14 cellular contexts compared by ENCODE assay signal in genomic region chr17:62678214-62678919, GRCh38. TPM values are rescaled to one million over a fixed set of nuclear protein-coding genes. Genes with fewer than 3 reads are reported as not detected.
DNase-seq lines count a peak whose midpoint lies in the region; ATAC-seq and TF ChIP-seq lines count a peak whose summit lies in the region.
"Had no signal": no experiment of that assay in that cellular context is flagged by ENCODE, and none has a peak within 500 bp of the region (broad histone marks: within the 10 kb centered on the region; RNA-seq: fewer than 3 reads in every experiment).

No MANE protein-coding gene starts in this region.

- intact Hi-C loops in lower lobe of right lung (cut with DNase I), result no loop called here
- intact Hi-C loops in posterior vena cava (cut with DNase I), result no loop called here

- H3K9me3 ChIP-seq in SK-N-SH (no peaks in the 10 kb centered on the region), lower lobe of right lung (no peaks in the 10 kb centered on the region)
- H3K9me3 ChIP-seq: BLaER1, Caco-2 had no signal

- H3K4me1 ChIP-seq in SK-N-SH (ENCODE audit: control insufficient read depth in 1 of 2, insufficient read depth in 2 of 2, low read depth in 1 of 2, low read length in 1 of 2) (no peaks in the 10 kb centered on the region; a peak in 1 of 4 replicates), lower lobe of right lung (no peaks in the 10 kb centered on the region)
- H3K4me1 ChIP-seq: Caco-2 had no signal

- H3K4me3 ChIP-seq in SK-N-SH (ENCODE audit: low read depth in 2 of 2, low read length in 1 of 2) (no peak overlapping the region), lower lobe of right lung (no peak overlapping the region)
- H3K4me3 ChIP-seq: BLaER1 had no signal

- no peaks in the 10 kb centered on the region for H3K27me3 Mint-ChIP-seq in activated naive CD8-positive, alpha-beta T cell treated with anti-CD3 and anti-CD28 coated beads, Interleukin-2, amount 50 U/mL, for 24 hours
- H3K27me3 Mint-ChIP-seq: CD8-positive, alpha-beta memory T cell had no signal

- H3K27ac Mint-ChIP-seq in activated naive CD8-positive, alpha-beta T cell treated with anti-CD3 and anti-CD28 coated beads, Interleukin-2, amount 50 U/mL, for 24 hours, result no peak overlapping the region
- H3K27ac Mint-ChIP-seq: CD8-positive, alpha-beta memory T cell had no signal

- no peaks in the 10 kb centered on the region for H3K36me3 Mint-ChIP-seq in activated naive CD8-positive, alpha-beta T cell treated with anti-CD3 and anti-CD28 coated beads, Interleukin-2, amount 50 U/mL, for 24 hours (ENCODE audit: low read depth)
- H3K36me3 Mint-ChIP-seq: CD8-positive, alpha-beta memory T cell had no signal

- no peak for ATAC-seq in SK-N-SH treated with all-trans-retinoic acid at 6 μM for 48 hours
- ATAC-seq in lower lobe of right lung, result no peak
- no peak for ATAC-seq in activated naive CD8-positive, alpha-beta T cell treated with anti-CD3 and anti-CD28 coated beads, Interleukin-2, amount 50 U/mL, for 24 hours
- no peak for ATAC-seq in GM21447 (IDR thresholded peaks at IDR 0.05; ENCODE audit: unreplicated experiment)
- ATAC-seq: HCT116 had no signal

- H3K36me3 ChIP-seq in SK-N-SH (replicated peaks in 1 of 2; ENCODE audit: control insufficient read depth in 1 of 2, insufficient read depth in 2 of 2, low read length in 1 of 2) (peaks cover 81 to 82% of the 10 kb centered on the region in 2 experiments), lower lobe of right lung (peaks cover 55% of the 10 kb centered on the region)

- peaks cover 13% of the 10 kb centered on the region for H3F3A ChIP-seq in SK-N-SH (replicated peaks; ENCODE audit: insufficient read depth)

- no peaks in the 10 kb centered on the region for H3K9me3 Mint-ChIP-seq in activated naive CD8-positive, alpha-beta T cell treated with anti-CD3 and anti-CD28 coated beads, Interleukin-2, amount 50 U/mL, for 24 hours
- H3K9me3 Mint-ChIP-seq: CD8-positive, alpha-beta memory T cell had no signal

- POLR2A ChIA-PET in SK-N-SH (lab: Yijun Ruan, JAX), result no interaction called here

- no peak overlapping the region for H3K4me2 ChIP-seq in SK-N-SH
- H3K4me2 ChIP-seq: BLaER1 had no signal

- TF ChIP-seq EP300 in SK-N-SH (IDR thresholded peaks at IDR 0.05; ENCODE audit: borderline replicate concordance in 1 of 2, low read depth in 1 of 2, low read length in 1 of 2), result no peak

- H4K20me1 ChIP-seq in SK-N-SH (ENCODE audit: insufficient read depth), result no peaks in the 10 kb centered on the region
- H4K20me1 ChIP-seq: BLaER1 had no signal

- no peaks in the 10 kb centered on the region for H3K27me3 ChIP-seq in SK-N-SH (ENCODE audit: insufficient read depth)
- H3K27me3 ChIP-seq in lower lobe of right lung (ENCODE audit: low read depth), result no peaks in the 10 kb centered on the region
- H3K27me3 ChIP-seq: BLaER1 had no signal

- no peaks in the 10 kb centered on the region for H3K4me1 Mint-ChIP-seq in activated naive CD8-positive, alpha-beta T cell treated with anti-CD3 and anti-CD28 coated beads, Interleukin-2, amount 50 U/mL, for 24 hours
- H3K4me1 Mint-ChIP-seq: CD8-positive, alpha-beta memory T cell had no signal

- no peak for TF ChIP-seq RAD21 in SK-N-SH (IDR thresholded peaks at IDR 0.05; ENCODE audit: low read length)

- H3K9ac ChIP-seq in SK-N-SH, result no peak overlapping the region
- H3K9ac ChIP-seq: BLaER1 had no signal

- H3K4me3 Mint-ChIP-seq in activated naive CD8-positive, alpha-beta T cell treated with anti-CD3 and anti-CD28 coated beads, Interleukin-2, amount 50 U/mL, for 24 hours, result no peak overlapping the region
- H3K4me3 Mint-ChIP-seq: CD8-positive, alpha-beta memory T cell had no signal

- TF ChIP-seq CTCF in SK-N-SH (IDR thresholded peaks at IDR 0.05) (no peak), lower lobe of right lung (IDR thresholded peaks at IDR 0.05) (no peak)

- DNase-seq in SK-N-SH (peak; percentile 47), lower lobe of right lung (peak; percentile 40), posterior vena cava (ENCODE audit: low spot score) (peak; percentile 44), pons (ENCODE audit: low spot score) (no peak)
- no peak for DNase-seq in activated naive CD8-positive, alpha-beta T cell treated with anti-CD3 and anti-CD28 coated beads, Interleukin-2, amount 50 U/mL, for 24 hours
- DNase-seq: 8988T; AML-193; Caco-2; CD8-positive, alpha-beta memory T cell; DMS 273 treated with DMSO at 0.1 percent for 48 hours had no signal

- 100% methylated on average over 10 of the region's 10 CpGs for WGBS in SK-N-SH (ENCODE audit: low lambda C conversion rate)

- H3K27ac ChIP-seq in SK-N-SH (ENCODE audit: low read depth in 2 of 2, low read length in 1 of 2) (no peak overlapping the region), lower lobe of right lung (no peak overlapping the region)
- H3K27ac ChIP-seq: BLaER1 had no signal

- no peaks in the 10 kb centered on the region for H3K9me2 ChIP-seq in SK-N-SH

- CTCF ChIA-PET in SK-N-SH (lab: Yijun Ruan, JAX), result interaction anchor here (1.1 to 8.6 kb wide), 4 partner anchors 7 to 25 kb away, joined by 3 to 67 read pairs (median 19); no protein-coding TSS in a partner anchor

- H2AFZ ChIP-seq in SK-N-SH (ENCODE audit: low read depth), result no peak overlapping the region

- H3K79me2 ChIP-seq in SK-N-SH (ENCODE audit: insufficient read depth), result peaks cover 13% of the 10 kb centered on the region; the same call in 1 of the 2 replicates

TF ChIP-seq in SK-N-SH, 30 proteins besides CTCF, POLR2A, EP300 and RAD21 (continues in another document):
- TF ChIP-seq USF2 (IDR thresholded peaks at IDR 0.05; ENCODE audit: borderline replicate concordance, low read depth, low read length), result no peak
- TF ChIP-seq SIN3A (IDR thresholded peaks at IDR 0.05; ENCODE audit: borderline replicate concordance, low read depth, low read length), result no peak
- no peak for TF ChIP-seq USF1 (IDR thresholded peaks at IDR 0.05; ENCODE audit: borderline replicate concordance, low read depth)
- no peak for TF ChIP-seq RFX5 (IDR thresholded peaks at IDR 0.05; ENCODE audit: low read length)

TF ChIP-seq in SK-N-SH treated with all-trans-retinoic acid at 6 μM for 48 hours, 23 proteins besides CTCF, POLR2A, EP300 and RAD21 (continues in another document):
- TF ChIP-seq, protein P1, sequence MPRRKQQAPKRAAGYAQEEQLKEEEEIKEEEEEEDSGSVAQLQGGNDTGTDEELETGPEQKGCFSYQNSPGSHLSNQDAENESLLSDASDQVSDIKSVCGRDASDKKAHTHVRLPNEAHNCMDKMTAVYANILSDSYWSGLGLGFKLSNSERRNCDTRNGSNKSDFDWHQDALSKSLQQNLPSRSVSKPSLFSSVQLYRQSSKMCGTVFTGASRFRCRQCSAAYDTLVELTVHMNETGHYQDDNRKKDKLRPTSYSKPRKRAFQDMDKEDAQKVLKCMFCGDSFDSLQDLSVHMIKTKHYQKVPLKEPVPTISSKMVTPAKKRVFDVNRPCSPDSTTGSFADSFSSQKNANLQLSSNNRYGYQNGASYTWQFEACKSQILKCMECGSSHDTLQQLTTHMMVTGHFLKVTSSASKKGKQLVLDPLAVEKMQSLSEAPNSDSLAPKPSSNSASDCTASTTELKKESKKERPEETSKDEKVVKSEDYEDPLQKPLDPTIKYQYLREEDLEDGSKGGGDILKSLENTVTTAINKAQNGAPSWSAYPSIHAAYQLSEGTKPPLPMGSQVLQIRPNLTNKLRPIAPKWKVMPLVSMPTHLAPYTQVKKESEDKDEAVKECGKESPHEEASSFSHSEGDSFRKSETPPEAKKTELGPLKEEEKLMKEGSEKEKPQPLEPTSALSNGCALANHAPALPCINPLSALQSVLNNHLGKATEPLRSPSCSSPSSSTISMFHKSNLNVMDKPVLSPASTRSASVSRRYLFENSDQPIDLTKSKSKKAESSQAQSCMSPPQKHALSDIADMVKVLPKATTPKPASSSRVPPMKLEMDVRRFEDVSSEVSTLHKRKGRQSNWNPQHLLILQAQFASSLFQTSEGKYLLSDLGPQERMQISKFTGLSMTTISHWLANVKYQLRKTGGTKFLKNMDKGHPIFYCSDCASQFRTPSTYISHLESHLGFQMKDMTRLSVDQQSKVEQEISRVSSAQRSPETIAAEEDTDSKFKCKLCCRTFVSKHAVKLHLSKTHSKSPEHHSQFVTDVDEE (CRISPR knock-in tag; IDR thresholded peaks at IDR 0.05), result no peak
- TF ChIP-seq CSDC2 (CRISPR knock-in tag; IDR thresholded peaks at IDR 0.05) (no peak), CSRNP3 (CRISPR knock-in tag; IDR thresholded peaks at IDR 0.05) (no peak), ZC3H10 (CRISPR knock-in tag; IDR thresholded peaks at IDR 0.05) (no peak), ISL1 (CRISPR knock-in tag; IDR thresholded peaks at IDR 0.05) (no peak), CREB5 (CRISPR knock-in tag; IDR thresholded peaks at IDR 0.05; ENCODE audit: low read depth) (no peak), ZNF8 (CRISPR knock-in tag; IDR thresholded peaks at IDR 0.05) (no peak), ARNTL (CRISPR knock-in tag; IDR thresholded peaks at IDR 0.05; ENCODE audit: borderline replicate concordance, low read depth) (no peak), ZFP3 (CRISPR knock-in tag; IDR thresholded peaks at IDR 0.05) (no peak), RARB (CRISPR knock-in tag; IDR thresholded peaks at IDR 0.05) (no peak), ESRRG (CRISPR knock-in tag; IDR thresholded peaks at IDR 0.05) (no peak)

RNA-seq across cellular contexts. Expression of gene MRC2, which starts 50.9 kb away (rescaled TPM):
- polyA plus RNA-seq in SK-N-SH (2012; rRNA removed), result 112 and 213 TPM in 2 replicates
- 61.2 and 111 TPM in 2 replicates for polyA plus RNA-seq in SK-N-SH (2012; cell fraction: cytosol; rRNA removed)
- 352 and 390 TPM in 2 replicates for polyA plus RNA-seq in SK-N-SH (2012; cell fraction: nucleus; rRNA removed)
- total RNA-seq in lower lobe of right lung (91.2 TPM), posterior vena cava (100 to 1,000 TPM in 1 of 2 donors, 10 to 100 TPM in 1; 60.3 to 130 TPM)

Comparison
In these comparisons a context has a peak if more than half of its experiments do, and no peak if none do; other contexts are left out.
1. DNase-seq: peak in SK-N-SH (single experiment), lower lobe of right lung (single experiment) and posterior vena cava (single experiment); none in activated naive CD8-positive, alpha-beta T cell treated with anti-CD3 and anti-CD28 coated beads, Interleukin-2, amount 50 U/mL, for 24 hours (single experiment) and pons (single experiment).